In the genomic region with DNA sequence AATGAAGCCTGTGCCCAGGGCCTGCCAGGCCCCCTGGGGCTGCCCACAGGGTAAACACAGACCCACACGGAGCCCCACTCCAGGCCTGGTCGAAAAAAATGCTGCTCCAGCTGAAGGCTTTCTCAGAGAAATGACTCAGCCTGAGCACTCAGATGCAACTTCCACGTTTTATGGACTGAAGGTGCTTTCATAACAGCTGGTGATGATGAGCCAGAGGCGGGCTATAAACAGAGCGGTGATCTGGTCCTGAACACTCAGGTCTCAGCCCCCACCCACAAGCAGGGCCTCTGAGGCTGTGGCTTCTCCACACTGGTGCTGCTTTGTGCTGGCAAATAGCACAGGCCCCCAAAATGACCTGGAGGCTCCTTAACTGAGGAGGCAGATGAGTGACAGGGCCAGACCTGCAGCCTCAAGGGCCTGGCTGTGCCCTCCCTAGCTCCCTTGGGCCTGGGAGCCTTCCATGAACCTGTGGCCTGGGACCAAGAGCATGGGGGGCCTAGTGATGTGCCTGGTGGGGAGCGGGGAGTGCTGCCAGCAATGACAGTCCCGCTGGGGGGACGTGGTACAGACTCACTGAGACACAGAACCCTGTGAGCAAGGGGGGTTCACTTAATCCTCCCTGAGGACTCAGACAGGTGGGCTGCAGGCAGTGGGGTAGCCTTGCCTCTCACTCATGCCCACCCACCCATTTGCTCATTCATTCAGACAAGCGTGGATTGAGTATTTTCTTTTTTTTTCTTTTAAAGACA, we compare ENCODE assay signal across 8 cellular contexts. TPM values are rescaled to one million over a fixed set of nuclear protein-coding genes. Genes with fewer than 3 reads are reported as not detected.
DNase-seq lines count a peak whose midpoint lies in the region; ATAC-seq and TF ChIP-seq lines count a peak whose summit lies in the region.

No MANE protein-coding gene starts in this region.

- H2BK5ac ChIP-seq in IMR-90 (ENCODE audit: low read depth, low read length, poor library complexity, severe bottlenecking): peak overlapping the region; percentile 64

- no peaks in the 10 kb centered on the region for H3K36me3 ChIP-seq in IMR-90 (ENCODE audit: control insufficient read depth, insufficient read depth, low read length)

- ATAC-seq in GM21737 (IDR thresholded peaks at IDR 0.05; ENCODE audit: unreplicated experiment) (peak; percentile 88), IMR-90 (ENCODE audit: low read depth) (peak; percentile 98), GM19328 (IDR thresholded peaks at IDR 0.05; ENCODE audit: unreplicated experiment) (no peak)

- no peaks in the 10 kb centered on the region for H3K9me3 ChIP-seq in IMR-90 (ENCODE audit: control insufficient read depth, insufficient read depth, low read length)

- H3K23ac ChIP-seq in IMR-90 (ENCODE audit: low read depth, low read length): no peak overlapping the region

- H3K9me1 ChIP-seq in IMR-90 (ENCODE audit: insufficient read depth, low read length): peaks cover 6% of the 10 kb centered on the region; the same call in 1 of the 2 replicates

- H3K14ac ChIP-seq in IMR-90 (replicated peaks; ENCODE audit: low read depth, low read length): no peak overlapping the region

- H4K91ac ChIP-seq in IMR-90 (ENCODE audit: insufficient read depth, low read depth, low read length): peak overlapping the region; percentile 19; the same call in 1 of the 2 replicates

- POLR2A ChIA-PET in IMR-90 (lab: Charles Lee; ENCODE audit: unreplicated experiment): no interaction called here

- in situ Hi-C loops in IMR-90 (cut with MboI; ENCODE audit: low sequenced_read_pairs): no loop called here

- no peak for TF ChIP-seq POLR2A in IMR-90 (IDR thresholded peaks at IDR 0.05; ENCODE audit: low read depth, low read length)

- H2AK5ac ChIP-seq in IMR-90 (ENCODE audit: low read depth, low read length): peak overlapping the region; percentile 65; the same call in 1 of the 2 replicates

- intact Hi-C loops in IMR-90 (cut with micrococcal nuclease): no loop called here

- H4K8ac ChIP-seq in IMR-90 (ENCODE audit: low read depth in 2 of 2, low read length in 2 of 2): peak overlapping the region in 1 of 2 experiments; percentile 65; a peak in 2 of 4 replicates

- DNase-seq in NK-92 treated with Interleukin-12 subunit alpha and Interleukin-12 subunit beta, amount 100 ng/mL, for 24 hours (lab: John Stamatoyannopoulos, UW): peak; percentile 25
- DNase-seq in NK-92 (lab: John Stamatoyannopoulos, UW; ENCODE audit: unreplicated experiment) (no peak), IMR-90 (peak; percentile 97), kidney glomerular epithelial cell (lab: John Stamatoyannopoulos, UW) (peak; percentile 77), NCI-H2029 treated with DMSO at 0.1 percent for 48 hours (lab: John Stamatoyannopoulos, UW) (no peak)
- peak; percentile 66 to 79 for DNase-seq in activated CD4-positive, alpha-beta T cell treated with anti-CD3 and anti-CD28 coated beads, Interleukin-2, amount 50 U/mL, for 48 hours

- H3K27ac ChIP-seq in IMR-90 (ENCODE audit: insufficient read depth, low read length): peak overlapping the region; percentile 29

- H3K4me1 ChIP-seq in IMR-90 (ENCODE audit: control insufficient read depth, insufficient read depth, low read length): peaks cover 7% of the 10 kb centered on the region

- no peaks in the 10 kb centered on the region for H4K20me1 ChIP-seq in IMR-90 (ENCODE audit: insufficient read depth, low read length)

- H3K79me1 ChIP-seq in IMR-90 (ENCODE audit: low read depth in 1 of 2, low read length in 2 of 2): no peaks in the 10 kb centered on the region

- no peak overlapping the region for H3K9ac ChIP-seq in IMR-90 (ENCODE audit: low read depth, low read length)

- dilution Hi-C loops in IMR-90 (cut with HindIII; ENCODE audit: low sequenced_read_pairs, unreplicated experiment): no loop called here

- no peak overlapping the region for H3K4me3 ChIP-seq in IMR-90 (ENCODE audit: insufficient read depth, low read depth, low read length)

- 0% methylated on average over 1 of the region's 9 CpGs; no CpG with 5 or more reads in 1 of the 2 experiments for WGBS in IMR-90 (ENCODE audit: extremely low coverage in 2 of 2, insufficient read length in 1 of 2), 2 experiments

- no peak for TF ChIP-seq CTCF in IMR-90 (conservative IDR thresholded peaks at IDR 0.05; ENCODE audit: low read depth, low read length)

- H2BK15ac ChIP-seq in IMR-90 (ENCODE audit: low read depth, low read length): peak overlapping the region; percentile 29; the same call in 1 of the 3 replicates

- H2AFZ ChIP-seq in IMR-90 (replicated peaks; ENCODE audit: low read length, poor library complexity): peak overlapping the region; percentile 75

- H2BK120ac ChIP-seq in IMR-90 (ENCODE audit: low read depth, low read length): peak overlapping the region; percentile 50

- peak overlapping the region; percentile 36; the same call in 1 of the 2 replicates for H3K4ac ChIP-seq in IMR-90 (ENCODE audit: low read depth, low read length)

- TF ChIP-seq RAD21 in IMR-90 (IDR thresholded peaks at IDR 0.05; ENCODE audit: low read length): 0 out of 2 replicates have a peak, but pooled peaks have one; percentile 2

- peak overlapping the region; percentile 12 for H2AK9ac ChIP-seq in IMR-90 (replicated peaks; ENCODE audit: low read depth, low read length, poor library complexity)

- BruUV-seq in IMR-90 (replicated peaks; lab: Mats Ljungman, UMichigan): no TSS peak

- peak overlapping the region; percentile 8; the same call in 1 of the 2 replicates for H2BK20ac ChIP-seq in IMR-90 (ENCODE audit: low read depth, low read length)

- H3K4me2 ChIP-seq in IMR-90 (ENCODE audit: low read depth, low read length): no peak overlapping the region

- no peak overlapping the region for H3K56ac ChIP-seq in IMR-90 (ENCODE audit: extremely low read depth, insufficient read depth, low read length)

- H4K5ac ChIP-seq in IMR-90 (ENCODE audit: low read depth, low read length): no peak overlapping the region; the same call in 1 of the 2 replicates

- no peaks in the 10 kb centered on the region for H3K27me3 ChIP-seq in IMR-90 (ENCODE audit: control insufficient read depth, insufficient read depth, low read length)

- peak overlapping the region; percentile 1; the same call in 1 of the 2 replicates for H3K18ac ChIP-seq in IMR-90 (ENCODE audit: low read depth, low read length)

- CTCF ChIA-PET in IMR-90 (lab: Yijun Ruan, JAX): interaction anchor here (0.7 to 1.0 kb wide), 2 partner anchors 11 to 200 kb away, joined by 6 to 7 read pairs; no protein-coding TSS in a partner anchor

TF ChIP-seq in IMR-90, 13 proteins besides CTCF, POLR2A, EP300 and RAD21:
- TF ChIP-seq USF2 (IDR thresholded peaks at IDR 0.05; ENCODE audit: low read depth, low read length): no peak
- TF ChIP-seq RCOR1 (IDR thresholded peaks at IDR 0.05; ENCODE audit: insufficient replicate concordance, low read length): no peak
- 0 out of 2 replicates have a peak, but pooled peaks have one; percentile 38 for TF ChIP-seq MXI1 (IDR thresholded peaks at IDR 0.05; ENCODE audit: borderline replicate concordance, low read depth, low read length)
- peak; percentile 84 for TF ChIP-seq CEBPB (IDR thresholded peaks at IDR 0.05; ENCODE audit: low read depth, low read length)
- TF ChIP-seq ELK1 (IDR thresholded peaks at IDR 0.05; ENCODE audit: borderline replicate concordance, low read depth, low read length): no peak
- peak; percentile 49; the same call in 1 of the 2 replicates for TF ChIP-seq MAFK (IDR thresholded peaks at IDR 0.05; ENCODE audit: low read depth, low read length)
- TF ChIP-seq CHD1 (IDR thresholded peaks at IDR 0.05; ENCODE audit: low read depth, low read length): no peak
- peak; percentile 78; the same call in 1 of the 2 replicates for TF ChIP-seq MAZ (IDR thresholded peaks at IDR 0.05; ENCODE audit: borderline replicate concordance, low read depth, low read length)
- TF ChIP-seq BHLHE40 (IDR thresholded peaks at IDR 0.05; ENCODE audit: low read depth, low read length): peak; percentile 65; the same call in 1 of the 2 replicates
- peak; percentile 93 for TF ChIP-seq FOS (IDR thresholded peaks at IDR 0.05; ENCODE audit: low read depth, low read length)
- TF ChIP-seq NFE2L2 (IDR thresholded peaks at IDR 0.05; ENCODE audit: low read depth, low read length): peak; percentile 51; the same call in 1 of the 2 replicates
- TF ChIP-seq RFX5 (IDR thresholded peaks at IDR 0.05; ENCODE audit: low read depth, low read length): no peak
- peak; percentile 7; the same call in 1 of the 2 replicates for TF ChIP-seq SMC3 (IDR thresholded peaks at IDR 0.05; ENCODE audit: low read depth, low read length)

RNA-seq across cellular contexts. Expression of gene FURIN, which starts 23.0 kb away (rescaled TPM):
- 30.8 and 34.8 TPM in 2 replicates for total RNA-seq in IMR-90 (2012; rRNA removed)
- 54.3 and 59.5 TPM in 2 replicates for polyA plus RNA-seq in IMR-90 (2012; rRNA removed)
- 63.9 and 93.8 TPM in 2 replicates for polyA plus RNA-seq in IMR-90 (2012; cell fraction: cytosol; rRNA removed)
- 31.1 and 62.0 TPM in 2 replicates for polyA plus RNA-seq in IMR-90 (2012; cell fraction: nucleus; rRNA removed; ENCODE audit: low replicate concordance)

RNA-seq across cellular contexts. Expression of gene FES, which starts 38.9 kb away (rescaled TPM):
- total RNA-seq in IMR-90 (2012; rRNA removed): 9.7 and 11.7 TPM in 2 replicates
- 10.5 and 12.5 TPM in 2 replicates for polyA plus RNA-seq in IMR-90 (2012; rRNA removed)
- polyA plus RNA-seq in IMR-90 (2012; cell fraction: cytosol; rRNA removed): 7.8 and 7.9 TPM in 2 replicates
- 61.9 and 147 TPM in 2 replicates for polyA plus RNA-seq in IMR-90 (2012; cell fraction: nucleus; rRNA removed; ENCODE audit: low replicate concordance)

RNA-seq across cellular contexts. Expression of gene MAN2A2, which starts 57.7 kb away (rescaled TPM):
- 3.4 and 6.1 TPM in 2 replicates for total RNA-seq in IMR-90 (2012; rRNA removed)
- 52.5 and 55.5 TPM in 2 replicates for polyA plus RNA-seq in IMR-90 (2012; rRNA removed)
- polyA plus RNA-seq in IMR-90 (2012; cell fraction: cytosol; rRNA removed): 22.5 and 26.8 TPM in 2 replicates
- 104 and 294 TPM in 2 replicates for polyA plus RNA-seq in IMR-90 (2012; cell fraction: nucleus; rRNA removed; ENCODE audit: low replicate concordance)

Comparison
In these comparisons a context has a peak if more than half of its experiments do, and no peak if none do; other contexts are left out.
1. DNase-seq: peak in NK-92 treated with Interleukin-12 subunit alpha and Interleukin-12 subunit beta, amount 100 ng/mL, for 24 hours (single experiment), IMR-90 (single experiment), activated CD4-positive, alpha-beta T cell treated with anti-CD3 and anti-CD28 coated beads, Interleukin-2, amount 50 U/mL, for 48 hours (2 of 2) and kidney glomerular epithelial cell (single experiment); none in NK-92 (single experiment) and NCI-H2029 treated with DMSO at 0.1 percent for 48 hours (single experiment).